23 cellular contexts compared by ENCODE assay signal in the genomic region with DNA sequence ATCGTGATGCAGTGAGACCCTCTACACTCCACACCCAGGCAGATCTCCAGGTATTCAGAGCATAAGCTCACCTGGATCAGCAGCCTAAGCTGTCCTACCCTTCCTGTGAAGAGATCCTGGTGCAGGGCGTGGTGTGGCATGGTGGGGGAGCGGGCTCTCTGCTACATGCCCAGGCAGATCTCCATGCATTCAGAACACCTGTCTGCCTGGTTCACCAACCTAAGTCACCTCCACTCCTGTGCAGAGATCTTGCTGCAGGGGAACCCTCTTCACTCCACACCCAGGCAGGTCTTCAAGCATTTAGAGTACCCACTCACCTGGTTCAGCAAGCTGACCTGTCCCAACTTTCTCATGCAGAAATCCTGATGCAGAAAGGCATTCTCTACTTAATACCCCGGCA.
"Had no signal": no experiment of that assay in that cellular context is flagged by ENCODE, and none has a peak within 500 bp of the region (broad histone marks: within the 10 kb centered on the region; RNA-seq: fewer than 3 reads in every experiment).

No MANE protein-coding gene starts in this region.

- H3K9me3 ChIP-seq: neutrophil, ovary, prostate gland, tibial artery had no signal

- H3K36me3 Mint-ChIP-seq: activated CD8-positive, alpha-beta memory T cell treated with anti-CD3 and anti-CD28 coated beads, Interleukin-2, amount 10 ng/mL, durations not matched to agents 7 days and 5 days; activated naive CD4-positive, alpha-beta T cell treated with anti-CD3 and anti-CD28 coated beads, Interleukin-2, amount 10 ng/mL, durations not matched to agents 7 days and 5 days; immature natural killer cell had no signal

- H3K4me3 Mint-ChIP-seq: activated CD4-positive, alpha-beta T cell treated with anti-CD3 and anti-CD28 coated beads, Interleukin-2, amount 10 ng/mL, durations not matched to agents 7 days and 5 days; activated CD8-positive, alpha-beta memory T cell treated with anti-CD3 and anti-CD28 coated beads, Interleukin-2, amount 10 ng/mL, durations not matched to agents 7 days and 5 days; activated CD8-positive, alpha-beta T cell treated with anti-CD3 and anti-CD28 coated beads for 36 hours; activated naive CD4-positive, alpha-beta T cell treated with anti-CD3 and anti-CD28 coated beads, Interleukin-2, amount 10 ng/mL, durations not matched to agents 7 days and 5 days; endodermal cell; immature natural killer cell; natural killer cell treated with Interleukin-12 subunit alpha and Interleukin-12 subunit beta and Interleukin-15 and Interleukin-18, amount 100 ng/mL, for 72 hours had no signal

- H3K4me1 ChIP-seq: left ventricle myocardium inferior, prostate gland, tibial artery had no signal

- H3K27me3 ChIP-seq: neutrophil, ovary, tibial artery had no signal

- H3K36me3 ChIP-seq: left ventricle myocardium inferior, neutrophil, ovary, prostate gland, tibial artery had no signal

- H3K27me3 Mint-ChIP-seq: activated CD4-positive, alpha-beta T cell treated with anti-CD3 and anti-CD28 coated beads, Interleukin-2, amount 10 ng/mL, durations not matched to agents 7 days and 5 days; activated CD8-positive, alpha-beta memory T cell treated with anti-CD3 and anti-CD28 coated beads, Interleukin-2, amount 10 ng/mL, durations not matched to agents 7 days and 5 days; activated CD8-positive, alpha-beta T cell treated with anti-CD3 and anti-CD28 coated beads for 36 hours; activated naive CD4-positive, alpha-beta T cell treated with anti-CD3 and anti-CD28 coated beads, Interleukin-2, amount 10 ng/mL, durations not matched to agents 7 days and 5 days; natural killer cell treated with Interleukin-12 subunit alpha and Interleukin-12 subunit beta and Interleukin-15 and Interleukin-18, amount 100 ng/mL, for 72 hours had no signal

- DNase-seq: activated CD4-positive, alpha-beta T cell treated with anti-CD3 and anti-CD28 coated beads, Interleukin-2, amount 10 ng/mL, durations not matched to agents 7 days and 5 days; activated CD4-positive, CD25-positive, alpha-beta regulatory T cell treated with anti-CD3 and anti-CD28 coated beads, Interleukin-2, amount 50 U/mL, for 72 hours; activated CD8-positive, alpha-beta memory T cell treated with anti-CD3 and anti-CD28 coated beads, Interleukin-2, amount 10 ng/mL, durations not matched to agents 7 days and 5 days; activated CD8-positive, alpha-beta T cell treated with anti-CD3 and anti-CD28 coated beads for 36 hours; activated effector memory CD4-positive, alpha-beta T cell treated with anti-CD3 and anti-CD28 coated beads, Interleukin-2, amount 50 U/mL, for 16 hours; activated naive CD4-positive, alpha-beta T cell treated with anti-CD3 and anti-CD28 coated beads, Interleukin-2, amount 10 ng/mL, durations not matched to agents 7 days and 5 days; activated T-cell treated with anti-CD3 and anti-CD28 coated beads for 4 hours; amygdala; central memory CD4-positive, alpha-beta T cell; endodermal cell; foreskin fibroblast; immature natural killer cell; kidney glomerular epithelial cell; left ventricle myocardium inferior; ovary; stimulated activated CD4-positive, alpha-beta T cell treated with anti-CD3 and anti-CD28 coated beads, Interleukin-4, amount 100 ng/mL, for 1 hour; stimulated activated naive CD4-positive, alpha-beta T cell treated with Interleukin-2 at 50 U/mL for 16 hours; substantia nigra; tibial artery had no signal

- H3K4me1 Mint-ChIP-seq: activated CD4-positive, alpha-beta T cell treated with anti-CD3 and anti-CD28 coated beads, Interleukin-2, amount 10 ng/mL, durations not matched to agents 7 days and 5 days; activated CD8-positive, alpha-beta memory T cell treated with anti-CD3 and anti-CD28 coated beads, Interleukin-2, amount 10 ng/mL, durations not matched to agents 7 days and 5 days; activated naive CD4-positive, alpha-beta T cell treated with anti-CD3 and anti-CD28 coated beads, Interleukin-2, amount 10 ng/mL, durations not matched to agents 7 days and 5 days; endodermal cell; immature natural killer cell had no signal

- ATAC-seq: activated CD8-positive, alpha-beta memory T cell treated with anti-CD3 and anti-CD28 coated beads, Interleukin-2, amount 10 ng/mL, durations not matched to agents 7 days and 5 days; activated CD8-positive, alpha-beta T cell treated with anti-CD3 and anti-CD28 coated beads for 36 hours; natural killer cell treated with Interleukin-12 subunit alpha and Interleukin-12 subunit beta and Interleukin-15 and Interleukin-18, amount 100 ng/mL, for 72 hours had no signal

- H3K27ac Mint-ChIP-seq: activated CD4-positive, alpha-beta T cell treated with anti-CD3 and anti-CD28 coated beads, Interleukin-2, amount 10 ng/mL, durations not matched to agents 7 days and 5 days; activated CD8-positive, alpha-beta memory T cell treated with anti-CD3 and anti-CD28 coated beads, Interleukin-2, amount 10 ng/mL, durations not matched to agents 7 days and 5 days; activated CD8-positive, alpha-beta T cell treated with anti-CD3 and anti-CD28 coated beads for 36 hours; activated naive CD4-positive, alpha-beta T cell treated with anti-CD3 and anti-CD28 coated beads, Interleukin-2, amount 10 ng/mL, durations not matched to agents 7 days and 5 days; endodermal cell; immature natural killer cell; natural killer cell treated with Interleukin-12 subunit alpha and Interleukin-12 subunit beta and Interleukin-15 and Interleukin-18, amount 100 ng/mL, for 72 hours had no signal

- H3K27ac ChIP-seq: left ventricle myocardium inferior, neutrophil, ovary, prostate gland, tibial artery, VCaP had no signal

- H3K9me3 Mint-ChIP-seq: activated CD4-positive, alpha-beta T cell treated with anti-CD3 and anti-CD28 coated beads, Interleukin-2, amount 10 ng/mL, durations not matched to agents 7 days and 5 days; activated naive CD4-positive, alpha-beta T cell treated with anti-CD3 and anti-CD28 coated beads, Interleukin-2, amount 10 ng/mL, durations not matched to agents 7 days and 5 days had no signal

- H3K4me3 ChIP-seq: left ventricle myocardium inferior, ovary, prostate gland, tibial artery had no signal
